Comparison of ENCODE assay signal across 8 cellular contexts in genomic region chr14:20682435-20683124, GRCh38. TPM values are rescaled to one million over a fixed set of nuclear protein-coding genes. Genes with fewer than 3 reads are reported as not detected.
DNase-seq lines count a peak whose midpoint lies in the region; ATAC-seq and TF ChIP-seq lines count a peak whose summit lies in the region.

No MANE protein-coding gene starts in this region.

- H3K27me3 ChIP-seq in ascending aorta: no peaks in the 10 kb centered on the region

- no peaks in the 10 kb centered on the region for H3K9me3 ChIP-seq in T-helper 17 cell (ENCODE audit: control insufficient read depth, low read length, poor library complexity, severe bottlenecking)
- no peaks in the 10 kb centered on the region for H3K9me3 ChIP-seq in ascending aorta

- peaks cover 26% of the 10 kb centered on the region for H3K4me1 Mint-ChIP-seq in T-helper 17 cell

- intact Hi-C loops in ascending aorta (cut with DNase I): loop anchor here (1.0 to 5.0 kb wide), 8 partner anchors 50 to 794 kb away; partner anchors contain the start of genes HNRNPC, PARP2, RAB2B and SUPT16H

- no peak overlapping the region for H3K27ac Mint-ChIP-seq in T-helper 17 cell

- DNase-seq in GM12864 (ENCODE audit: low read depth): peak; percentile 72
- peak; percentile 85 for DNase-seq in NCI-H1105 (lab: John Stamatoyannopoulos, UW)
- DNase-seq in T-helper 17 cell: peak; percentile 59 to 74 (median 66)
- DNase-seq in ascending aorta (ENCODE audit: low spot score in 2 of 2): peak; percentile 80 to 95
- peak; percentile 93 to 97 for DNase-seq in hippocampal formation (lab: John Stamatoyannopoulos, UW)
- DNase-seq in retinal pigment epithelial cell (ENCODE audit: low read depth): peak; percentile 62
- DNase-seq in GM19238 (ENCODE audit: insufficient read length, low spot score): no peak

- H3K4me3 Mint-ChIP-seq in T-helper 17 cell: no peak overlapping the region

- no peak for TF ChIP-seq CTCF in GM12864 (IDR thresholded peaks at IDR 0.05; ENCODE audit: low read depth, low read length, missing control alignments)
- TF ChIP-seq CTCF in ascending aorta (IDR thresholded peaks at IDR 0.05): peak in 2 of 3 experiments; percentile 9 to 37
- no peak for TF ChIP-seq CTCF in retinal pigment epithelial cell (conservative IDR thresholded peaks at IDR 0.05; ENCODE audit: low read depth, low read length)

- peak overlapping the region; percentile 100 for H3K27ac ChIP-seq in ascending aorta

- peaks cover 13 to 35% of the 10 kb centered on the region in 2 donors for H3K4me1 ChIP-seq in ascending aorta

- H3K4me3 ChIP-seq in GM12864 (ENCODE audit: low read depth, low read length) (peak overlapping the region; percentile 82), ascending aorta (peak overlapping the region; percentile 89 to 94), retinal pigment epithelial cell (ENCODE audit: low read length) (peak overlapping the region; percentile 82)

- H3K36me3 Mint-ChIP-seq in T-helper 17 cell (ENCODE audit: low read depth): no peaks in the 10 kb centered on the region

- H3K27me3 Mint-ChIP-seq in T-helper 17 cell: no peaks in the 10 kb centered on the region

- no peaks in the 10 kb centered on the region for H3K36me3 ChIP-seq in ascending aorta

- ATAC-seq in HG02610 (IDR thresholded peaks at IDR 0.05; ENCODE audit: unreplicated experiment) (peak; percentile 54), T-helper 17 cell (peak; percentile 67)

RNA-seq across cellular contexts. Expression of gene RNASE4, which starts 1.8 kb away (rescaled TPM):
- total RNA-seq in T-helper 17 cell (under 1 TPM in 1 of 2 donors, not detected in 1; 0.63 TPM), ascending aorta (23.2 TPM)

RNA-seq across cellular contexts. Expression of gene ANG, which starts 6.0 kb away (rescaled TPM):
- total RNA-seq in T-helper 17 cell: under 1 TPM in 1 of 2 donors, not detected in 1; 0.40 TPM
- total RNA-seq in ascending aorta: 4.2 TPM

RNA-seq across cellular contexts. Expression of gene OR6S1, which starts 41.1 kb away (rescaled TPM):
- total RNA-seq in T-helper 17 cell (not detected), ascending aorta (not detected)

Comparison
In these comparisons a context has a peak if more than half of its experiments do, and no peak if none do; other contexts are left out.
1. CTCF ChIP-seq: peak in ascending aorta (2 of 3); none in GM12864 (single experiment) and retinal pigment epithelial cell (single experiment).
2. RNA of gene RNASE4, which starts 1.8 kb away (total RNA-seq): 23.2 TPM in ascending aorta (single experiment); 0.63 TPM in T-helper 17 cell; every median in the first group is over 10 times any median in the second.
3. Peak in every context shown above with its lines, with median percentiles within 50 percentile points of each other: H3K4me3 ChIP-seq.